In genomic region chr18:59219672-59220163, GRCh38 we compare ENCODE assay signal across 1 cellular context.
TF ChIP-seq lines count a peak whose summit lies in the region.

GRP (plus strand) TSS chr18:59220158; CDS start chr18:59220266, 108 bp downstream.

TF ChIP-seq in A549, 52 proteins besides CTCF, POLR2A, EP300 and RAD21 (continued from another document):
- no peak for TF ChIP-seq ELK1 (IDR thresholded peaks at IDR 0.05; ENCODE audit: low read depth, low read length)
- TF ChIP-seq HEYL (CRISPR knock-in tag; IDR thresholded peaks at IDR 0.05) = no peak
